ENCODE assay signal across 8 cellular contexts in genomic region chr16:77723108-77723514, GRCh38. TPM values are rescaled to one million over a fixed set of nuclear protein-coding genes. Genes with fewer than 3 reads are reported as not detected.
DNase-seq lines count a peak whose midpoint lies in the region; ATAC-seq and TF ChIP-seq lines count a peak whose summit lies in the region.

No MANE protein-coding gene starts in this region.

- no peaks in the 10 kb centered on the region for H3K9me3 ChIP-seq in endocrine pancreas (ENCODE audit: control insufficient read depth, low read length)
- no peaks in the 10 kb centered on the region for H3K9me3 ChIP-seq in mucosa of descending colon

- in situ Hi-C loops in ACHN (cut with HindIII; ENCODE audit: low pct_ligation_motif_present, low pct_unique_long_range_greater_than_20kb, low sequenced_read_pairs) (no loop called here), SK-MEL-5 (cut with HindIII; ENCODE audit: low pct_unique_long_range_greater_than_20kb, low sequenced_read_pairs) (no loop called here)

- DNase-seq in ACHN = peak; percentile 40
- DNase-seq in SK-MEL-5 (ENCODE audit: low read depth, low spot score) = peak; percentile 3
- no peak for DNase-seq in mucosa of descending colon
- no peak for DNase-seq in NCI-H1092 treated with DMSO at 0.1 percent for 48 hours (lab: John Stamatoyannopoulos, UW)
- no peak for DNase-seq in iPS-NIHi7 (ENCODE audit: extremely low spot score)

- H3K27me3 ChIP-seq in endocrine pancreas (ENCODE audit: control insufficient read depth, insufficient read depth, low read length) = no peaks in the 10 kb centered on the region

- intact Hi-C loops in mucosa of descending colon (cut with DNase I, micrococcal nuclease) = no loop called here

- TF ChIP-seq CTCF in mucosa of descending colon (IDR thresholded peaks at IDR 0.05) = no peak

- ATAC-seq in GM18502 (IDR thresholded peaks at IDR 0.05; ENCODE audit: poor library complexity, unreplicated experiment) (peak; percentile 16), HG03135 (IDR thresholded peaks at IDR 0.05; ENCODE audit: unreplicated experiment) (peak; percentile 8), mucosa of descending colon (peak; percentile 6)

- H3K4me3 ChIP-seq in endocrine pancreas (ENCODE audit: control insufficient read depth, insufficient read depth, low read length) (peak overlapping the region; percentile 60), mucosa of descending colon (peak overlapping the region; percentile 35)

- H3K36me3 ChIP-seq in endocrine pancreas (ENCODE audit: control insufficient read depth, insufficient read depth, low read length) = peaks cover 3% of the 10 kb centered on the region
- H3K36me3 ChIP-seq in mucosa of descending colon (ENCODE audit: low read depth) = no peaks in the 10 kb centered on the region

- H3K4me1 ChIP-seq in endocrine pancreas (ENCODE audit: control insufficient read depth, insufficient read depth, low read length) (no peaks in the 10 kb centered on the region), mucosa of descending colon (ENCODE audit: low read depth) (peaks cover 3% of the 10 kb centered on the region)

- peak overlapping the region; percentile 74 for H3K9ac ChIP-seq in endocrine pancreas (ENCODE audit: control insufficient read depth, insufficient read depth, low read length)

RNA-seq across cellular contexts. Expression of gene NUDT7, which starts 0.8 kb away (rescaled TPM):
- 6.0 and 6.7 TPM in 2 replicates for total RNA-seq in SK-MEL-5 (2014; rRNA removed; shearing (Covaris generic))
- polyA plus RNA-seq in SK-MEL-5 (2015; cell fraction: cytosol; rRNA removed) = 4.6 and 5.4 TPM in 2 replicates
- polyA plus RNA-seq in SK-MEL-5 (2015; cell fraction: nucleus; rRNA removed) = 3.6 and 4.1 TPM in 2 replicates
- 10 to 100 TPM; 12.6 to 19.9 (median 14.8) TPM for total RNA-seq in mucosa of descending colon

Comparison
In these comparisons a context has a peak if more than half of its experiments do, and no peak if none do; other contexts are left out.
1. DNase-seq: peak in ACHN (single experiment) and SK-MEL-5 (single experiment); none in mucosa of descending colon (0 of 3), NCI-H1092 treated with DMSO at 0.1 percent for 48 hours (single experiment) and iPS-NIHi7 (single experiment).
2. Peak in every context shown above with its lines, with median percentiles within 50 percentile points of each other: ATAC-seq.